In the genomic region with DNA sequence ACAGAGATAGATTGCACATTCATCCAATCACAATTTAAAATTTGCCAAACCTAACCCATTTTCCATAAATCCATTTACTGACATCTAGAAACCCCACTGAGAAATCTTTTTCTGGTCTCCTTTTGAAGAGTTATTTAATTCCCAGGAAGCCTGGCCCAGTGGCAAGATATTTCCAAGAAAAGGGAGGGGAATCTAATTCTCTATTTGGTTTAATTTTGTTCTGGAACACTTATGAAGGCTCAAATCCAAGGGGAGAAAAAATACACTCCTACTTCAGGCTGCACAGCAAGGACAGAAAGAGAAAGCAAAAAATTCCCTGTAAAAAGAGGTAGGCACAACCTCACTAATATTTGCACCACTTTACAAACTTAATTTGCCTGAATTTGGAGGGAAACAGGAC, we compare ENCODE assay signal across 21 cellular contexts.
"Had no signal": no experiment of that assay in that cellular context is flagged by ENCODE, and none has a peak within 500 bp of the region (broad histone marks: within the 10 kb centered on the region; RNA-seq: fewer than 3 reads in every experiment).

No MANE protein-coding gene starts in this region.

- DNase-seq: dermis blood vessel endothelial cell; dorsolateral prefrontal cortex; effector CD4-positive, alpha-beta T cell; effector memory CD4-positive, alpha-beta T cell; erythroblast; esophagus squamous epithelium; foreskin fibroblast; foreskin melanocyte; gastrocnemius medialis; glutamatergic neuron; head of caudate nucleus; heart right ventricle; hippocampal formation; islet precursor cell; kidney; left cardiac atrium; left lung; left ventricle myocardium superior; lower lobe of right lung; mesendoderm; midbrain had no signal
